Comparison of ENCODE assay signal across 20 cellular contexts in genomic region chr5:107464876-107465275, GRCh38.
DNase-seq lines count a peak whose midpoint lies in the region; ATAC-seq and TF ChIP-seq lines count a peak whose summit lies in the region.
"Had no signal": no experiment of that assay in that cellular context is flagged by ENCODE, and none has a peak within 500 bp of the region (broad histone marks: within the 10 kb centered on the region; RNA-seq: fewer than 3 reads in every experiment).

No MANE protein-coding gene starts in this region.

- intact Hi-C loops in PC-9 (cut with micrococcal nuclease; ENCODE audit: unreplicated experiment) = loop anchor here (5.0 kb wide), 1 partner anchor 1068 kb away; no protein-coding TSS in a partner anchor

- peaks cover 60% of the 10 kb centered on the region for H3K4me1 ChIP-seq in PC-9 (replicated peaks; ENCODE audit: insufficient read depth)

- CTCF ChIA-PET in PC-9 (lab: Charles Lee) = no interaction called here

- H2AFZ ChIP-seq in PC-9 = no peak overlapping the region
- H2AFZ ChIP-seq: GM23248 had no signal

- no peaks in the 10 kb centered on the region for H3K36me3 Mint-ChIP-seq in activated T-cell treated with anti-CD3 and anti-CD28 coated beads, Interleukin-2, amount 50 U/mL, for 72 hours (ENCODE audit: insufficient read depth in 2 of 2)
- H3K36me3 Mint-ChIP-seq in stimulated activated naive CD8-positive, alpha-beta T cell treated with anti-CD3 and anti-CD28 coated beads, Interleukin-15, Interleukin-2, amounts not matched to agents 100 ng/mL and 50 ng/mL, for 24 hours (ENCODE audit: low read depth) = no peaks in the 10 kb centered on the region
- H3K36me3 Mint-ChIP-seq: CD14-positive monocyte had no signal

- no peaks in the 10 kb centered on the region for H3K27me3 ChIP-seq in PC-9 (ENCODE audit: insufficient read depth, low read depth)
- H3K27me3 ChIP-seq: cardiac muscle cell, esophagus squamous epithelium, left lung had no signal

- H3K4me2 ChIP-seq in PC-9 = no peak overlapping the region

- no peaks in the 10 kb centered on the region for H3K9me2 ChIP-seq in PC-9 (ENCODE audit: insufficient read depth)

- H3K4me3 Mint-ChIP-seq in activated T-cell treated with anti-CD3 and anti-CD28 coated beads, Interleukin-2, amount 50 U/mL, for 72 hours = peak overlapping the region in 1 of 2 donors; percentile 31
- no peak overlapping the region for H3K4me3 Mint-ChIP-seq in stimulated activated naive CD8-positive, alpha-beta T cell treated with anti-CD3 and anti-CD28 coated beads, Interleukin-15, Interleukin-2, amounts not matched to agents 100 ng/mL and 50 ng/mL, for 24 hours
- H3K4me3 Mint-ChIP-seq: CD14-positive monocyte had no signal

- POLR2A ChIA-PET in PC-9 (lab: Charles Lee; ENCODE audit: unreplicated experiment) = interaction anchor here (0.5 to 0.6 kb wide), 2 partner anchors 27 to 108 kb away, joined by 4 read pairs; no protein-coding TSS in a partner anchor

- H3K27me3 Mint-ChIP-seq in activated T-cell treated with anti-CD3 and anti-CD28 coated beads, Interleukin-2, amount 50 U/mL, for 72 hours (ENCODE audit: low read depth) = no peaks in the 10 kb centered on the region
- H3K27me3 Mint-ChIP-seq in stimulated activated naive CD8-positive, alpha-beta T cell treated with anti-CD3 and anti-CD28 coated beads, Interleukin-15, Interleukin-2, amounts not matched to agents 100 ng/mL and 50 ng/mL, for 24 hours = peaks cover 9% of the 10 kb centered on the region

- no peak overlapping the region for H3K4me3 ChIP-seq in PC-9
- H3K4me3 ChIP-seq: cardiac muscle cell, esophagus squamous epithelium, GM23248, left lung had no signal

- H4K20me1 ChIP-seq in PC-9 (ENCODE audit: insufficient read depth) = no peaks in the 10 kb centered on the region

- no peak for DNase-seq in activated T-cell treated with anti-CD3 and anti-CD28 coated beads, Interleukin-2, amount 50 U/mL, for 72 hours
- no peak for DNase-seq in activated T-cell treated with anti-CD3 and anti-CD28 coated beads, Interleukin-2, amount 50 U/mL, for 1 hour
- DNase-seq in PC-9 (no peak), left kidney (ENCODE audit: low read depth, low spot score) (peak; percentile 50), C1 segment of cervical spinal cord (lab: John Stamatoyannopoulos, UW) (no peak), GM19238 (ENCODE audit: insufficient read length, low spot score) (no peak)
- DNase-seq: activated CD4-positive, alpha-beta T cell treated with anti-CD3 and anti-CD28 coated beads, Interleukin-2, amount 50 U/mL, for 48 hours; esophagus squamous epithelium; GM23248; left lung; MV-4-11; NCI-H2029 treated with DMSO at 0.1 percent for 48 hours; posterior cingulate gyrus; stimulated activated CD4-positive, alpha-beta T cell treated with anti-CD3 and anti-CD28 coated beads, Interleukin-4, amount 100 ng/mL, for 1 hour; substantia nigra had no signal

- H3K9me3 Mint-ChIP-seq in activated T-cell treated with anti-CD3 and anti-CD28 coated beads, Interleukin-2, amount 50 U/mL, for 72 hours = no peaks in the 10 kb centered on the region
- H3K9me3 Mint-ChIP-seq in stimulated activated naive CD8-positive, alpha-beta T cell treated with anti-CD3 and anti-CD28 coated beads, Interleukin-15, Interleukin-2, amounts not matched to agents 100 ng/mL and 50 ng/mL, for 24 hours = no peaks in the 10 kb centered on the region
- H3K9me3 Mint-ChIP-seq: CD14-positive monocyte had no signal

- peaks cover 94% of the 10 kb centered on the region for H3K79me2 ChIP-seq in PC-9 (ENCODE audit: low read depth)

- 0 out of 2 replicates have a peak, but pooled peaks cover 4% of the 10 kb centered on the region for H3K36me3 ChIP-seq in PC-9 (ENCODE audit: low read depth)
- H3K36me3 ChIP-seq: cardiac muscle cell, esophagus squamous epithelium, left lung had no signal

- peaks cover 32% of the 10 kb centered on the region for H3F3A ChIP-seq in PC-9 (ENCODE audit: insufficient read depth, low read depth)

- no peak for TF ChIP-seq CTCF in PC-9 (conservative IDR thresholded peaks at IDR 0.05)

- peak overlapping the region; percentile 96; the same call in 1 of the 2 replicates for H3K27ac ChIP-seq in PC-9
- H3K27ac ChIP-seq: cardiac muscle cell, GM23248, left lung had no signal

- H3K4me1 Mint-ChIP-seq in activated T-cell treated with anti-CD3 and anti-CD28 coated beads, Interleukin-2, amount 50 U/mL, for 72 hours (ENCODE audit: low read depth) = peaks cover 7% of the 10 kb centered on the region
- H3K4me1 Mint-ChIP-seq in stimulated activated naive CD8-positive, alpha-beta T cell treated with anti-CD3 and anti-CD28 coated beads, Interleukin-15, Interleukin-2, amounts not matched to agents 100 ng/mL and 50 ng/mL, for 24 hours (ENCODE audit: low read depth) = peaks cover 20% of the 10 kb centered on the region

- ATAC-seq in activated T-cell treated with anti-CD3 and anti-CD28 coated beads, Interleukin-2, amount 50 U/mL, for 72 hours (replicated peaks in 1 of 2) = peak; percentile 34 to 39
- no peak for ATAC-seq in GM21528 (IDR thresholded peaks at IDR 0.05; ENCODE audit: low FRiP score, unreplicated experiment)
- ATAC-seq: left lung, Right ventricle myocardium inferior had no signal

- no TSS peak for BruUV-seq in PC-9 (replicated peaks; lab: Mats Ljungman, UMichigan)

- peak overlapping the region; percentile 39 for H3K27ac Mint-ChIP-seq in activated T-cell treated with anti-CD3 and anti-CD28 coated beads, Interleukin-2, amount 50 U/mL, for 72 hours
- H3K27ac Mint-ChIP-seq in stimulated activated naive CD8-positive, alpha-beta T cell treated with anti-CD3 and anti-CD28 coated beads, Interleukin-15, Interleukin-2, amounts not matched to agents 100 ng/mL and 50 ng/mL, for 24 hours = peak overlapping the region; percentile 49
- H3K27ac Mint-ChIP-seq: CD14-positive monocyte had no signal

- H3K9me3 ChIP-seq in PC-9 (ENCODE audit: insufficient read depth, low read depth) = no peaks in the 10 kb centered on the region; the same call in 1 of the 2 replicates
- H3K9me3 ChIP-seq: esophagus squamous epithelium, left lung had no signal
